In the genomic region with DNA sequence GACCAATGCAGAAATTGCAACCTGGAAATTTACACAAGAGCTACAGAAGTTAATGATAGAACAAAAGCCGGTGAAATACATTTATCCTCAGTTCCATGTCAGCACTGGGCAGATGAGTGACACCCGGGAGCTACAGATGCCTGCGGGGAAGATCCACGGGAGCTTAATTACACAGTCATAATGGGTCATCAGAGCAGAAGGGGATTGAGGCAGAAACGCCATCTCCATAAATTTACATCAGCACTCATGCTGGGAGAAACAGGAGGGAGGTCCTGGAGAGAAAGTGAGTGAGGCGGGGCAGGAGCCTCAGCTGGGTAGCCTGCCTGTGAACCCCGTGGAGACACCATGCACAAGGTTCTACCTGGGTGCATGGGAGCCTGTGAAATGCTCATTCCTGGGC, we compare ENCODE assay signal across 14 cellular contexts. TPM values are rescaled to one million over a fixed set of nuclear protein-coding genes. Genes with fewer than 3 reads are reported as not detected.
A peak's percentile ranks its signal among the peaks of the same experiment; 100 is the strongest.
DNase-seq lines count a peak whose midpoint lies in the region; ATAC-seq and TF ChIP-seq lines count a peak whose summit lies in the region.
"Had no signal": no experiment of that assay in that cellular context is flagged by ENCODE, and none has a peak within 500 bp of the region (broad histone marks: within the 10 kb centered on the region; RNA-seq: fewer than 3 reads in every experiment).

No MANE protein-coding gene starts in this region.

- DNase-seq in GM23338 (ENCODE audit: low spot score): peak; percentile 1
- DNase-seq in NCI-H1417 treated with DMSO at 0.1 percent for 48 hours (lab: John Stamatoyannopoulos, UW): peak; percentile 16
- DNase-seq in glutamatergic neuron: no peak
- peak; percentile 46 for DNase-seq in posterior vena cava (ENCODE audit: low spot score)
- DNase-seq: CD8-positive, alpha-beta memory T cell; NCI-H446; NCI-H82; Peyer's patch had no signal

- H3K4me3 Mint-ChIP-seq in GM23338: no peak overlapping the region
- no peak overlapping the region for H3K4me3 Mint-ChIP-seq in glutamatergic neuron (ENCODE audit: unreplicated experiment)
- H3K4me3 Mint-ChIP-seq: CD8-positive, alpha-beta memory T cell; IgD-negative memory B cell had no signal

- ATAC-seq in GM23338 (peak; percentile 28; the same call in 1 of the 3 replicates), HG02678 (IDR thresholded peaks at IDR 0.05; ENCODE audit: unreplicated experiment) (no peak), HG03442 (IDR thresholded peaks at IDR 0.05; ENCODE audit: unreplicated experiment) (no peak), HG02973 (IDR thresholded peaks at IDR 0.05; ENCODE audit: unreplicated experiment) (no peak)

- H3K36me3 Mint-ChIP-seq in GM23338 (ENCODE audit: low read depth): no peaks in the 10 kb centered on the region; the same call in 2 of the 3 replicates
- H3K36me3 Mint-ChIP-seq in glutamatergic neuron (ENCODE audit: unreplicated experiment): peaks cover 6% of the 10 kb centered on the region
- H3K36me3 Mint-ChIP-seq: IgD-negative memory B cell had no signal

- no peak overlapping the region for H3K27ac Mint-ChIP-seq in GM23338
- H3K27ac Mint-ChIP-seq in glutamatergic neuron (ENCODE audit: unreplicated experiment): peak overlapping the region; percentile 18

- intact Hi-C loops in posterior vena cava (cut with DNase I): loop anchor here (10.0 kb wide), 2 partner anchors 407 to 747 kb away; no protein-coding TSS in a partner anchor

- H2AFZ ChIP-seq in GM23338: no peak overlapping the region

- no peak overlapping the region for H3K27ac ChIP-seq in GM23338 (ENCODE audit: low read depth)
- H3K27ac ChIP-seq: Peyer's patch had no signal

- H3K4me3 ChIP-seq in GM23338: no peak overlapping the region
- H3K4me3 ChIP-seq: Peyer's patch had no signal

- H3K4me2 ChIP-seq in GM23338: no peak overlapping the region

- H3K4me1 Mint-ChIP-seq in GM23338 (peaks cover 8% of the 10 kb centered on the region), glutamatergic neuron (ENCODE audit: low read depth, unreplicated experiment) (no peaks in the 10 kb centered on the region)
- H3K4me1 Mint-ChIP-seq: CD8-positive, alpha-beta memory T cell; IgD-negative memory B cell had no signal

- H3K27me3 Mint-ChIP-seq in GM23338 (ENCODE audit: insufficient read depth, low read depth, poor library complexity): peaks cover 10% of the 10 kb centered on the region
- peaks cover 3% of the 10 kb centered on the region for H3K27me3 Mint-ChIP-seq in glutamatergic neuron (ENCODE audit: unreplicated experiment)

- 0 out of 2 replicates have a peak, but pooled peaks cover 3% of the 10 kb centered on the region for H3K36me3 ChIP-seq in GM23338 (ENCODE audit: insufficient read depth)
- H3K36me3 ChIP-seq: Peyer's patch had no signal

- H4K20me1 ChIP-seq in GM23338 (replicated peaks; ENCODE audit: insufficient read depth): no peaks in the 10 kb centered on the region

- H3K9me2 ChIP-seq in GM23338 (ENCODE audit: insufficient read depth): no peaks in the 10 kb centered on the region

- no peaks in the 10 kb centered on the region for H3K79me2 ChIP-seq in GM23338 (replicated peaks; ENCODE audit: insufficient read depth)

- H3K9me3 Mint-ChIP-seq in GM23338: peaks cover 32% of the 10 kb centered on the region
- no peaks in the 10 kb centered on the region for H3K9me3 Mint-ChIP-seq in glutamatergic neuron (ENCODE audit: unreplicated experiment)

- H3K4me1 ChIP-seq in GM23338 (ENCODE audit: insufficient read depth): no peaks in the 10 kb centered on the region
- H3K4me1 ChIP-seq: Peyer's patch had no signal

- TF ChIP-seq CTCF in GM23338 (conservative IDR thresholded peaks at IDR 0.05; ENCODE audit: low read depth in 2 of 2): no peak
- no peak for TF ChIP-seq CTCF in glutamatergic neuron (IDR thresholded peaks at IDR 0.05; ENCODE audit: partially characterized antibody, unreplicated experiment)

- no peaks in the 10 kb centered on the region for H3F3A ChIP-seq in GM23338 (replicated peaks; ENCODE audit: low read depth)

- H3K27me3 ChIP-seq in GM23338 (ENCODE audit: insufficient read depth): no peaks in the 10 kb centered on the region
- H3K27me3 ChIP-seq: Peyer's patch had no signal

TF ChIP-seq in GM23338, 12 proteins besides CTCF, POLR2A, EP300 and RAD21 (continues in another document):
- TF ChIP-seq STAT1 (IDR thresholded peaks at IDR 0.05; ENCODE audit: unreplicated experiment) (no peak), JUNB (IDR thresholded peaks at IDR 0.05; ENCODE audit: unreplicated experiment) (no peak), ZNF114 (CRISPR knock-in tag; IDR thresholded peaks at IDR 0.05) (no peak), NANOG (IDR thresholded peaks at IDR 0.05; ENCODE audit: borderline replicate concordance) (no peak), CREB1 (CRISPR knock-in tag; IDR thresholded peaks at IDR 0.05; ENCODE audit: low read depth) (no peak), EZH2 (IDR thresholded peaks at IDR 0.05; ENCODE audit: low read depth, unreplicated experiment) (no peak), EZH2phosphoT487 (IDR thresholded peaks at IDR 0.05; ENCODE audit: unreplicated experiment) (no peak)
- TF ChIP-seq, protein P1, sequence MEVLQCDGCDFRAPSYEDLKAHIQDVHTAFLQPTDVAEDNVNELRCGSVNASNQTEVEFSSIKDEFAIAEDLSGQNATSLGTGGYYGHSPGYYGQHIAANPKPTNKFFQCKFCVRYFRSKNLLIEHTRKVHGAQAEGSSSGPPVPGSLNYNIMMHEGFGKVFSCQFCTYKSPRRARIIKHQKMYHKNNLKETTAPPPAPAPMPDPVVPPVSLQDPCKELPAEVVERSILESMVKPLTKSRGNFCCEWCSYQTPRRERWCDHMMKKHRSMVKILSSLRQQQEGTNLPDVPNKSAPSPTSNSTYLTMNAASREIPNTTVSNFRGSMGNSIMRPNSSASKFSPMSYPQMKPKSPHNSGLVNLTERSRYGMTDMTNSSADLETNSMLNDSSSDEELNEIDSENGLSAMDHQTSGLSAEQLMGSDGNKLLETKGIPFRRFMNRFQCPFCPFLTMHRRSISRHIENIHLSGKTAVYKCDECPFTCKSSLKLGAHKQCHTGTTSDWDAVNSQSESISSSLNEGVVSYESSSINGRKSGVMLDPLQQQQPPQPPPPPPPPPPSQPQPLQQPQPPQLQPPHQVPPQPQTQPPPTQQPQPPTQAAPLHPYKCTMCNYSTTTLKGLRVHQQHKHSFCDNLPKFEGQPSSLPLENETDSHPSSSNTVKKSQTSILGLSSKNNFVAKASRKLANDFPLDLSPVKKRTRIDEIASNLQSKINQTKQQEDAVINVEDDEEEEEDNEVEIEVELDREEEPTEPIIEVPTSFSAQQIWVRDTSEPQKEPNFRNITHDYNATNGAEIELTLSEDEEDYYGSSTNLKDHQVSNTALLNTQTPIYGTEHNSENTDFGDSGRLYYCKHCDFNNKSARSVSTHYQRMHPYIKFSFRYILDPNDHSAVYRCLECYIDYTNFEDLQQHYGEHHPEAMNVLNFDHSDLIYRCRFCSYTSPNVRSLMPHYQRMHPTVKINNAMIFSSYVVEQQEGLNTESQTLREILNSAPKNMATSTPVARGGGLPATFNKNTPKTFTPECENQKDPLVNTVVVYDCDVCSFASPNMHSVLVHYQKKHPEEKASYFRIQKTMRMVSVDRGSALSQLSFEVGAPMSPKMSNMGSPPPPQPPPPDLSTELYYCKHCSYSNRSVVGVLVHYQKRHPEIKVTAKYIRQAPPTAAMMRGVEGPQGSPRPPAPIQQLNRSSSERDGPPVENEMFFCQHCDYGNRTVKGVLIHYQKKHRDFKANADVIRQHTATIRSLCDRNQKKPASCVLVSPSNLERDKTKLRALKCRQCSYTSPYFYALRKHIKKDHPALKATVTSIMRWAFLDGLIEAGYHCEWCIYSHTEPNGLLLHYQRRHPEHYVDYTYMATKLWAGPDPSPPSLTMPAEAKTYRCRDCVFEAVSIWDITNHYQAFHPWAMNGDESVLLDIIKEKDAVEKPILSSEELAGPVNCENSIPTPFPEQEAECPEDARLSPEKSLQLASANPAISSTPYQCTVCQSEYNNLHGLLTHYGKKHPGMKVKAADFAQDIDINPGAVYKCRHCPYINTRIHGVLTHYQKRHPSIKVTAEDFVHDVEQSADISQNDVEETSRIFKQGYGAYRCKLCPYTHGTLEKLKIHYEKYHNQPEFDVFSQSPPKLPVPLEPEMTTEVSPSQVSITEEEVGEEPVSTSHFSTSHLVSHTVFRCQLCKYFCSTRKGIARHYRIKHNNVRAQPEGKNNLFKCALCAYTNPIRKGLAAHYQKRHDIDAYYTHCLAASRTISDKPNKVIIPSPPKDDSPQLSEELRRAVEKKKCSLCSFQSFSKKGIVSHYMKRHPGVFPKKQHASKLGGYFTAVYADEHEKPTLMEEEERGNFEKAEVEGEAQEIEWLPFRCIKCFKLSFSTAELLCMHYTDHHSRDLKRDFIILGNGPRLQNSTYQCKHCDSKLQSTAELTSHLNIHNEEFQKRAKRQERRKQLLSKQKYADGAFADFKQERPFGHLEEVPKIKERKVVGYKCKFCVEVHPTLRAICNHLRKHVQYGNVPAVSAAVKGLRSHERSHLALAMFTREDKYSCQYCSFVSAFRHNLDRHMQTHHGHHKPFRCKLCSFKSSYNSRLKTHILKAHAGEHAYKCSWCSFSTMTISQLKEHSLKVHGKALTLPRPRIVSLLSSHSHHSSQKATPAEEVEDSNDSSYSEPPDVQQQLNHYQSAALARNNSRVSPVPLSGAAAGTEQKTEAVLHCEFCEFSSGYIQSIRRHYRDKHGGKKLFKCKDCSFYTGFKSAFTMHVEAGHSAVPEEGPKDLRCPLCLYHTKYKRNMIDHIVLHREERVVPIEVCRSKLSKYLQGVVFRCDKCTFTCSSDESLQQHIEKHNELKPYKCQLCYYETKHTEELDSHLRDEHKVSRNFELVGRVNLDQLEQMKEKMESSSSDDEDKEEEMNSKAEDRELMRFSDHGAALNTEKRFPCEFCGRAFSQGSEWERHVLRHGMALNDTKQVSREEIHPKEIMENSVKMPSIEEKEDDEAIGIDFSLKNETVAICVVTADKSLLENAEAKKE (CRISPR knock-in tag; IDR thresholded peaks at IDR 0.05): no peak
- TF ChIP-seq, protein P2, sequence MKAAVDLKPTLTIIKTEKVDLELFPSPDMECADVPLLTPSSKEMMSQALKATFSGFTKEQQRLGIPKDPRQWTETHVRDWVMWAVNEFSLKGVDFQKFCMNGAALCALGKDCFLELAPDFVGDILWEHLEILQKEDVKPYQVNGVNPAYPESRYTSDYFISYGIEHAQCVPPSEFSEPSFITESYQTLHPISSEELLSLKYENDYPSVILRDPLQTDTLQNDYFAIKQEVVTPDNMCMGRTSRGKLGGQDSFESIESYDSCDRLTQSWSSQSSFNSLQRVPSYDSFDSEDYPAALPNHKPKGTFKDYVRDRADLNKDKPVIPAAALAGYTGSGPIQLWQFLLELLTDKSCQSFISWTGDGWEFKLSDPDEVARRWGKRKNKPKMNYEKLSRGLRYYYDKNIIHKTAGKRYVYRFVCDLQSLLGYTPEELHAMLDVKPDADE (IDR thresholded peaks at IDR 0.05): no peak

RNA-seq across cellular contexts. Expression of a gene that starts 37.6 kb away (rescaled TPM):
- total RNA-seq in GM23338 (2014; rRNA removed; shearing (Covaris generic)): not detected in 2 replicates
- polyA plus RNA-seq in GM23338 (2016; fragmentation: Nextera tagmentation; extraction: Ambion mirVana): not detected in 2 replicates
- total RNA-seq in glutamatergic neuron (ENCODE audit: unreplicated experiment) (not detected), posterior vena cava (1 to 10 TPM; 2.5 to 3.4 TPM)
- total RNA-seq: LHCN-M2 had no signal
- polyA plus RNA-seq: BJ had no signal
